Comparison of ENCODE assay signal across 1 cellular context in the genomic region with DNA sequence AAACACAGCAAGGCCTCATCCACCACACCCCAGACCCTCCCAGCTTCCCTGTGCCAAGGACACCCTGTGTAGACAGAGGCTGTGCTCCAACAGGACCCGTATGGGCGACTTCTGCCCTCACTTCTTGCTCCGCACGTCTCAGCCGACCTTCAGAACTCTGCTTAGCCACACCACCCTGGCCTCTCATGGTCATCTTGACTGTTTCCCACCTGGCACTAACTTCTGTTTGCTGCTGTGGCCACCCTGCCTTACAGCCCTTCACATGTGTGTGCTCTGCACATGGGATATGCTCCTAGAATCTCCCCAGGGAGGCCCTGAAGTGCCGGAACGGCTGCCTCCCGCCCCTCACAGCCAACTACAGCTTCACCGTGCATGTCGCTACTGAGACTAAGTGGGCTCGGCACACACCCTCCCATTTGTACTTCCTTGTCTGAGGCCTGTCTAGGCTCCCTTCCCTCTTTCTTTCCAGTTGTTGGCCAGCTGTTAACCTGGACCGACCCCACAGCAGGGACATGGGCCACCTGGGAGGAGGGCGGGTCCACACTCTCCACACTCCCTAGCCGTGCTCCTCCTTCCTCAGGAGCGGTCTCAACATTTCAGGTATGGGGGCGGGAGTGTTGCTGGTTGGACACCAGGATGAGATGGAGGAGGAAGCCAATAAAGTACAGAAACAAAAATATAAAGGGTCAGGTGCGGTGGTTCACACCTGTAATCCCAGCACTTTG.
TF ChIP-seq lines count a peak whose summit lies in the region.

No MANE protein-coding gene starts in this region.

TF ChIP-seq in GM23338, 12 proteins besides CTCF, POLR2A, EP300 and RAD21 (continued from another document):
- TF ChIP-seq ZNF462 (CRISPR knock-in tag; IDR thresholded peaks at IDR 0.05) (no peak), EZH2phosphoT487 (IDR thresholded peaks at IDR 0.05; ENCODE audit: unreplicated experiment) (no peak), POLR2AphosphoS5 (IDR thresholded peaks at IDR 0.05; ENCODE audit: low read depth) (no peak), NANOG (IDR thresholded peaks at IDR 0.05; ENCODE audit: borderline replicate concordance) (no peak), STAT1 (IDR thresholded peaks at IDR 0.05; ENCODE audit: unreplicated experiment) (no peak), ZNF114 (CRISPR knock-in tag; IDR thresholded peaks at IDR 0.05) (no peak), EZH2 (IDR thresholded peaks at IDR 0.05; ENCODE audit: low read depth, unreplicated experiment) (no peak)
- TF ChIP-seq, protein P1, sequence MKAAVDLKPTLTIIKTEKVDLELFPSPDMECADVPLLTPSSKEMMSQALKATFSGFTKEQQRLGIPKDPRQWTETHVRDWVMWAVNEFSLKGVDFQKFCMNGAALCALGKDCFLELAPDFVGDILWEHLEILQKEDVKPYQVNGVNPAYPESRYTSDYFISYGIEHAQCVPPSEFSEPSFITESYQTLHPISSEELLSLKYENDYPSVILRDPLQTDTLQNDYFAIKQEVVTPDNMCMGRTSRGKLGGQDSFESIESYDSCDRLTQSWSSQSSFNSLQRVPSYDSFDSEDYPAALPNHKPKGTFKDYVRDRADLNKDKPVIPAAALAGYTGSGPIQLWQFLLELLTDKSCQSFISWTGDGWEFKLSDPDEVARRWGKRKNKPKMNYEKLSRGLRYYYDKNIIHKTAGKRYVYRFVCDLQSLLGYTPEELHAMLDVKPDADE (IDR thresholded peaks at IDR 0.05), result no peak
- TF ChIP-seq, protein P2, sequence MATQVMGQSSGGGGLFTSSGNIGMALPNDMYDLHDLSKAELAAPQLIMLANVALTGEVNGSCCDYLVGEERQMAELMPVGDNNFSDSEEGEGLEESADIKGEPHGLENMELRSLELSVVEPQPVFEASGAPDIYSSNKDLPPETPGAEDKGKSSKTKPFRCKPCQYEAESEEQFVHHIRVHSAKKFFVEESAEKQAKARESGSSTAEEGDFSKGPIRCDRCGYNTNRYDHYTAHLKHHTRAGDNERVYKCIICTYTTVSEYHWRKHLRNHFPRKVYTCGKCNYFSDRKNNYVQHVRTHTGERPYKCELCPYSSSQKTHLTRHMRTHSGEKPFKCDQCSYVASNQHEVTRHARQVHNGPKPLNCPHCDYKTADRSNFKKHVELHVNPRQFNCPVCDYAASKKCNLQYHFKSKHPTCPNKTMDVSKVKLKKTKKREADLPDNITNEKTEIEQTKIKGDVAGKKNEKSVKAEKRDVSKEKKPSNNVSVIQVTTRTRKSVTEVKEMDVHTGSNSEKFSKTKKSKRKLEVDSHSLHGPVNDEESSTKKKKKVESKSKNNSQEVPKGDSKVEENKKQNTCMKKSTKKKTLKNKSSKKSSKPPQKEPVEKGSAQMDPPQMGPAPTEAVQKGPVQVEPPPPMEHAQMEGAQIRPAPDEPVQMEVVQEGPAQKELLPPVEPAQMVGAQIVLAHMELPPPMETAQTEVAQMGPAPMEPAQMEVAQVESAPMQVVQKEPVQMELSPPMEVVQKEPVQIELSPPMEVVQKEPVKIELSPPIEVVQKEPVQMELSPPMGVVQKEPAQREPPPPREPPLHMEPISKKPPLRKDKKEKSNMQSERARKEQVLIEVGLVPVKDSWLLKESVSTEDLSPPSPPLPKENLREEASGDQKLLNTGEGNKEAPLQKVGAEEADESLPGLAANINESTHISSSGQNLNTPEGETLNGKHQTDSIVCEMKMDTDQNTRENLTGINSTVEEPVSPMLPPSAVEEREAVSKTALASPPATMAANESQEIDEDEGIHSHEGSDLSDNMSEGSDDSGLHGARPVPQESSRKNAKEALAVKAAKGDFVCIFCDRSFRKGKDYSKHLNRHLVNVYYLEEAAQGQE (IDR thresholded peaks at IDR 0.05; ENCODE audit: unreplicated experiment), result no peak
